ENCODE assay signal across 8 cellular contexts in genomic region chr20:62900052-62900691, GRCh38. TPM values are rescaled to one million over a fixed set of nuclear protein-coding genes. Genes with fewer than 3 reads are reported as not detected.
DNase-seq lines count a peak whose midpoint lies in the region; ATAC-seq, FAIRE-seq and TF ChIP-seq lines count a peak whose summit lies in the region.

No MANE protein-coding gene starts in this region.

- intact Hi-C loops in colonic mucosa (cut with DNase I) (no loop called here), HepG2 (cut with micrococcal nuclease; ENCODE audit: unreplicated experiment) (loop anchor here (1.0 to 5.0 kb wide), 6 partner anchors 21 to 109 kb away; partner anchors contain the start of genes GID8 and SLC17A9)

- H3K9me3 ChIP-seq in colonic mucosa, result no peaks in the 10 kb centered on the region
- H3K9me3 ChIP-seq in HepG2 (ENCODE audit: low read length), result no peaks in the 10 kb centered on the region

- no peak overlapping the region for H3K4me3 ChIP-seq in colonic mucosa
- peak overlapping the region in 1 of 3 experiments; percentile 44; a peak in 2 of 6 replicates for H3K4me3 ChIP-seq in HepG2 (replicated peaks in 1 of 3; ENCODE audit: insufficient read depth in 1 of 3, low read depth in 2 of 3, low read length in 3 of 3)

- no peaks in the 10 kb centered on the region for H3K79me2 ChIP-seq in HepG2 (ENCODE audit: insufficient read depth, low read length)

- H3K27ac ChIP-seq in colonic mucosa (peak overlapping the region; percentile 74), HepG2 (ENCODE audit: extremely low read length, insufficient read depth, low read length) (peak overlapping the region; percentile 23)

- peak overlapping the region; percentile 80 for H3K27ac Mint-ChIP-seq in activated CD4-positive, alpha-beta T cell treated with anti-CD3 and anti-CD28 coated beads, Interleukin-2, amount 10 ng/mL, durations not matched to agents 7 days and 5 days

- 10% methylated on average over 9 of the region's 11 CpGs for WGBS in HepG2 (ENCODE audit: low lambda C conversion rate)

- H3K4me2 ChIP-seq in HepG2 (ENCODE audit: low read depth, low read length), result peak overlapping the region; percentile 50

- peak in 1 of 2 experiments; percentile 78; a peak in 2 of 4 replicates for TF ChIP-seq POLR2A in HepG2 (IDR thresholded peaks at IDR 0.05; ENCODE audit: insufficient read depth in 1 of 2, low read depth in 2 of 2, low read length in 2 of 2)

- CTCF ChIA-PET in activated CD4-positive, alpha-beta T cell treated with anti-CD3 and anti-CD28 coated beads, Interleukin-2, amount 10 ng/mL, durations not matched to agents 7 days and 5 days (lab: Charles Lee), result interaction anchor here (0.8 to 1.6 kb wide), 8 partner anchors 9 to 75 kb away, joined by 3 to 5 read pairs (median 4); no protein-coding TSS in a partner anchor
- CTCF ChIA-PET in HepG2 (lab: Yijun Ruan, JAX; ENCODE audit: low intra/inter-chr PET ratio, low total read pairs), result interaction anchor here (1.3 to 3.1 kb wide), 7 partner anchors 21 to 109 kb away, joined by 3 to 30 read pairs (median 6); partner anchors contain the start of gene DIDO1

- H3K4me1 Mint-ChIP-seq in activated CD4-positive, alpha-beta T cell treated with anti-CD3 and anti-CD28 coated beads, Interleukin-2, amount 10 ng/mL, durations not matched to agents 7 days and 5 days, result peaks cover 43% of the 10 kb centered on the region

- H3K27me3 ChIP-seq in colonic mucosa, result no peaks in the 10 kb centered on the region
- no peaks in the 10 kb centered on the region for H3K27me3 ChIP-seq in HepG2 (ENCODE audit: control insufficient read depth in 1 of 2, insufficient read depth in 2 of 2, low read length in 2 of 2)

- H3K27me3 Mint-ChIP-seq in activated CD4-positive, alpha-beta T cell treated with anti-CD3 and anti-CD28 coated beads, Interleukin-2, amount 10 ng/mL, durations not matched to agents 7 days and 5 days, result no peaks in the 10 kb centered on the region

- H3K36me3 Mint-ChIP-seq in activated CD4-positive, alpha-beta T cell treated with anti-CD3 and anti-CD28 coated beads, Interleukin-2, amount 10 ng/mL, durations not matched to agents 7 days and 5 days (ENCODE audit: low read depth), result peaks cover 41% of the 10 kb centered on the region

- TF ChIP-seq EP300 in HepG2 (IDR thresholded peaks at IDR 0.05; ENCODE audit: low read depth in 2 of 2, low read length in 2 of 2) (0 out of 4 replicates have a peak, but pooled peaks of 1 of the 2 experiments have one; percentile 2), HepG2 (CRISPR knock-in tag; IDR thresholded peaks at IDR 0.05; ENCODE audit: borderline replicate concordance) (no peak)

- DNase-seq in 8988T (peak; percentile 96), NCI-H460 (ENCODE audit: extremely low read depth, low read depth) (peak; percentile 42), colonic mucosa (peak; percentile 81), HepG2 (ENCODE audit: low spot score) (peak; percentile 82)
- DNase-seq in activated CD4-positive, alpha-beta T cell treated with anti-CD3 and anti-CD28 coated beads, Interleukin-2, amount 10 ng/mL, durations not matched to agents 7 days and 5 days, result peak; percentile 77
- peak; percentile 65 to 66 for DNase-seq in stimulated activated CD4-positive, alpha-beta T cell treated with anti-CD3 and anti-CD28 coated beads, Interleukin-2, amount 100 ng/mL, for 48 hours

- BruUV-seq in HepG2 (replicated peaks; lab: Mats Ljungman, UMichigan), result no TSS peak

- peaks cover 11% of the 10 kb centered on the region for H3K36me3 ChIP-seq in colonic mucosa
- peaks cover 17 to 50% of the 10 kb centered on the region in 2 experiments; a peak in 4 of 5 replicates for H3K36me3 ChIP-seq in HepG2 (replicated peaks in 1 of 2; ENCODE audit: control insufficient read depth in 1 of 2, insufficient read depth in 2 of 2, low read length in 2 of 2)

- POLR2A ChIA-PET in activated CD4-positive, alpha-beta T cell treated with anti-CD3 and anti-CD28 coated beads, Interleukin-2, amount 10 ng/mL, durations not matched to agents 7 days and 5 days (lab: Charles Lee), result no interaction called here
- POLR2A ChIA-PET in HepG2 (lab: Yijun Ruan, JAX), result interaction anchor here (0.8 to 3.5 kb wide), 7 partner anchors 19 to 77 kb away, joined by 3 to 18 read pairs (median 3); partner anchors contain the start of gene SLC17A9

- TF ChIP-seq RAD21 in HepG2 (CRISPR knock-in tag; IDR thresholded peaks at IDR 0.05), result peak; percentile 95

- H2AFZ ChIP-seq in HepG2 (ENCODE audit: low read length), result no peak overlapping the region

- peak overlapping the region in 1 of 2 donors; percentile 49 for H3K9ac ChIP-seq in colonic mucosa (ENCODE audit: low read depth in 2 of 2, low read length in 2 of 2)
- H3K9ac ChIP-seq in HepG2 (ENCODE audit: insufficient read depth, low read depth, low read length), result peak overlapping the region; percentile 3; the same call in 1 of the 2 replicates

- H3K4me1 ChIP-seq in colonic mucosa (peaks cover 13% of the 10 kb centered on the region), HepG2 (ENCODE audit: insufficient read depth, low read length) (peaks cover 32% of the 10 kb centered on the region)

- peak; percentile 79 for ATAC-seq in GM18511 (IDR thresholded peaks at IDR 0.05; ENCODE audit: unreplicated experiment)
- peak; percentile 55 for ATAC-seq in HG03159 (IDR thresholded peaks at IDR 0.05; ENCODE audit: unreplicated experiment)
- ATAC-seq in HepG2, result peak; percentile 90

- peak; percentile 68 for FAIRE-seq in HepG2 (lab: Jason Lieb, UNC)

- H3K9me3 Mint-ChIP-seq in activated CD4-positive, alpha-beta T cell treated with anti-CD3 and anti-CD28 coated beads, Interleukin-2, amount 10 ng/mL, durations not matched to agents 7 days and 5 days, result no peaks in the 10 kb centered on the region

- peaks cover 11% of the 10 kb centered on the region for H4K20me1 ChIP-seq in HepG2 (ENCODE audit: insufficient read depth, low read length)

- TF ChIP-seq CTCF in colonic mucosa (IDR thresholded peaks at IDR 0.05) (peak; percentile 93), HepG2 (CRISPR knock-in tag; IDR thresholded peaks at IDR 0.05) (peak; percentile 98)

- in situ Hi-C loops in HepG2 (cut with HindIII; ENCODE audit: extremely low pct_ligation_motif_present, low pct_unique_long_range_greater_than_20kb), result no loop called here

- no peak overlapping the region for H3K4me3 Mint-ChIP-seq in activated CD4-positive, alpha-beta T cell treated with anti-CD3 and anti-CD28 coated beads, Interleukin-2, amount 10 ng/mL, durations not matched to agents 7 days and 5 days

RNA-seq across cellular contexts. Expression of gene DIDO1, which starts 26.1 kb away (rescaled TPM):
- 25.4 and 27.8 TPM in 2 replicates for total RNA-seq in NCI-H460 (2014; rRNA removed; shearing (Covaris generic))
- 44.5 and 60.4 TPM in 2 replicates for polyA plus RNA-seq in NCI-H460 (2014; cell fraction: nucleus; rRNA removed)
- 10 to 100 TPM; 78.3 to 79.4 TPM for total RNA-seq in activated CD4-positive, alpha-beta T cell treated with anti-CD3 and anti-CD28 coated beads, Interleukin-2, amount 10 ng/mL, durations not matched to agents 7 days and 5 days
- total RNA-seq in colonic mucosa, result 10 to 100 TPM; 41.4 to 50.4 TPM
- total RNA-seq in HepG2 (2016; rRNA removed; fragmentation: Illumina TruSeq; extraction: Trizol), result 75.1 and 77.0 TPM in 2 replicates
- total RNA-seq in HepG2 (2016; cell fraction: cytosol; rRNA removed; fragmentation: Illumina TruSeq; extraction: Trizol; ENCODE audit: low read depth), result 14.5 and 17.3 TPM in 2 replicates
- total RNA-seq in HepG2 (2016; cell fraction: insoluble cytoplasmic fraction; rRNA removed; fragmentation: Illumina TruSeq; extraction: Trizol), result 71.7 and 75.6 TPM in 2 replicates
- total RNA-seq in HepG2 (2016; cell fraction: membrane; rRNA removed; fragmentation: Illumina TruSeq; extraction: Trizol), result 32.1 and 34.1 TPM in 2 replicates
- 86.6 and 98.5 TPM in 2 replicates for total RNA-seq in HepG2 (2016; cell fraction: nucleus; rRNA removed; fragmentation: Illumina TruSeq; extraction: Trizol)
- 72.6 and 75.0 TPM in 2 replicates for polyA plus RNA-seq in HepG2 (2011; rRNA removed)
- polyA plus RNA-seq in HepG2 (2011; cell fraction: cytosol; rRNA removed), result 53.2 and 57.1 TPM in 2 replicates
- polyA plus RNA-seq in HepG2 (2011; cell fraction: nucleus; rRNA removed), result 292 and 297 TPM in 2 replicates
- polyA plus RNA-seq in HepG2 (2012), result 67.9 and 74.0 TPM in 2 replicates
- polyA plus RNA-seq in HepG2 (2016; cell fraction: cytosol; fragmentation: Illumina TruSeq; extraction: Trizol; ENCODE audit: low read depth), result 3.0 TPM in 2 replicates
- 61.5 and 65.9 TPM in 2 replicates for polyA plus RNA-seq in HepG2 (2016; cell fraction: insoluble cytoplasmic fraction; fragmentation: Illumina TruSeq; extraction: Trizol; ENCODE audit: low read depth)
- 10.9 and 11.6 TPM in 2 replicates for polyA plus RNA-seq in HepG2 (2016; cell fraction: membrane; fragmentation: Illumina TruSeq; extraction: Trizol; ENCODE audit: low read depth)
- polyA plus RNA-seq in HepG2 (2016; cell fraction: nucleus; fragmentation: Illumina TruSeq; extraction: Trizol; ENCODE audit: insufficient read depth, low read depth), result 130 and 135 TPM in 2 replicates
- 33.0 and 89.8 TPM in 2 replicates for polyA minus RNA-seq in HepG2 (2011; rRNA and poly(A)+ RNA removed; ENCODE audit: low replicate concordance)
- polyA minus RNA-seq in HepG2 (2011; cell fraction: cytosol; rRNA and poly(A)+ RNA removed), result 30.7 and 35.0 TPM in 2 replicates
- 139 and 144 TPM in 2 replicates for polyA minus RNA-seq in HepG2 (2011; cell fraction: nucleus; rRNA and poly(A)+ RNA removed)

RNA-seq across cellular contexts. Expression of gene GID8, which starts 37.8 kb away (rescaled TPM):
- total RNA-seq in NCI-H460 (2014; rRNA removed; shearing (Covaris generic)), result 20.6 and 22.6 TPM in 2 replicates
- 18.3 and 119 TPM in 2 replicates for polyA plus RNA-seq in NCI-H460 (2014; cell fraction: nucleus; rRNA removed)
- total RNA-seq in activated CD4-positive, alpha-beta T cell treated with anti-CD3 and anti-CD28 coated beads, Interleukin-2, amount 10 ng/mL, durations not matched to agents 7 days and 5 days, result 10 to 100 TPM; 32.5 to 35.1 TPM
- total RNA-seq in colonic mucosa, result 10 to 100 TPM; 37.3 to 40.4 TPM
- total RNA-seq in HepG2 (2016; rRNA removed; fragmentation: Illumina TruSeq; extraction: Trizol), result 59.8 and 74.4 TPM in 2 replicates
- 17.8 and 18.7 TPM in 2 replicates for total RNA-seq in HepG2 (2016; cell fraction: cytosol; rRNA removed; fragmentation: Illumina TruSeq; extraction: Trizol; ENCODE audit: low read depth)
- total RNA-seq in HepG2 (2016; cell fraction: insoluble cytoplasmic fraction; rRNA removed; fragmentation: Illumina TruSeq; extraction: Trizol), result 60.3 and 68.0 TPM in 2 replicates
- total RNA-seq in HepG2 (2016; cell fraction: membrane; rRNA removed; fragmentation: Illumina TruSeq; extraction: Trizol), result 45.9 and 46.6 TPM in 2 replicates
- 35.6 and 42.8 TPM in 2 replicates for total RNA-seq in HepG2 (2016; cell fraction: nucleus; rRNA removed; fragmentation: Illumina TruSeq; extraction: Trizol)
- polyA plus RNA-seq in HepG2 (2011; rRNA removed), result 39.0 and 39.6 TPM in 2 replicates
- 39.6 and 40.7 TPM in 2 replicates for polyA plus RNA-seq in HepG2 (2011; cell fraction: cytosol; rRNA removed)
- 23.9 and 26.9 TPM in 2 replicates for polyA plus RNA-seq in HepG2 (2011; cell fraction: nucleus; rRNA removed)
- polyA plus RNA-seq in HepG2 (2012), result 36.8 and 46.0 TPM in 2 replicates
- polyA plus RNA-seq in HepG2 (2016; cell fraction: cytosol; fragmentation: Illumina TruSeq; extraction: Trizol; ENCODE audit: low read depth), result 14.5 and 16.6 TPM in 2 replicates
- 66.0 and 70.4 TPM in 2 replicates for polyA plus RNA-seq in HepG2 (2016; cell fraction: insoluble cytoplasmic fraction; fragmentation: Illumina TruSeq; extraction: Trizol; ENCODE audit: low read depth)
- polyA plus RNA-seq in HepG2 (2016; cell fraction: membrane; fragmentation: Illumina TruSeq; extraction: Trizol; ENCODE audit: low read depth), result 31.6 and 32.0 TPM in 2 replicates
- 58.8 and 62.9 TPM in 2 replicates for polyA plus RNA-seq in HepG2 (2016; cell fraction: nucleus; fragmentation: Illumina TruSeq; extraction: Trizol; ENCODE audit: insufficient read depth, low read depth)
- 30.6 and 61.9 TPM in 2 replicates for polyA minus RNA-seq in HepG2 (2011; rRNA and poly(A)+ RNA removed; ENCODE audit: low replicate concordance)
- 28.5 and 31.3 TPM in 2 replicates for polyA minus RNA-seq in HepG2 (2011; cell fraction: cytosol; rRNA and poly(A)+ RNA removed)
- 27.2 and 34.4 TPM in 2 replicates for polyA minus RNA-seq in HepG2 (2011; cell fraction: nucleus; rRNA and poly(A)+ RNA removed)

RNA-seq across cellular contexts. Expression of gene TCFL5, which starts 38.5 kb away (rescaled TPM):
- 14.1 and 15.1 TPM in 2 replicates for total RNA-seq in NCI-H460 (2014; rRNA removed; shearing (Covaris generic))
- polyA plus RNA-seq in NCI-H460 (2014; cell fraction: nucleus; rRNA removed), result 11.4 and 19.7 TPM in 2 replicates
- 1 to 10 TPM; 7.9 to 8.4 TPM for total RNA-seq in activated CD4-positive, alpha-beta T cell treated with anti-CD3 and anti-CD28 coated beads, Interleukin-2, amount 10 ng/mL, durations not matched to agents 7 days and 5 days
- total RNA-seq in colonic mucosa (1 to 10 TPM; 6.2 to 7.3 TPM), HepG2 (2016; rRNA removed; fragmentation: Illumina TruSeq; extraction: Trizol) (20.0 and 21.1 TPM in 2 replicates)
- 13.3 and 17.7 TPM in 2 replicates for total RNA-seq in HepG2 (2016; cell fraction: cytosol; rRNA removed; fragmentation: Illumina TruSeq; extraction: Trizol; ENCODE audit: low read depth)
- total RNA-seq in HepG2 (2016; cell fraction: insoluble cytoplasmic fraction; rRNA removed; fragmentation: Illumina TruSeq; extraction: Trizol), result 20.4 and 21.0 TPM in 2 replicates
- 28.7 and 36.7 TPM in 2 replicates for total RNA-seq in HepG2 (2016; cell fraction: membrane; rRNA removed; fragmentation: Illumina TruSeq; extraction: Trizol)
- 11.4 and 12.6 TPM in 2 replicates for total RNA-seq in HepG2 (2016; cell fraction: nucleus; rRNA removed; fragmentation: Illumina TruSeq; extraction: Trizol)
- polyA plus RNA-seq in HepG2 (2011; rRNA removed), result 14.2 and 14.8 TPM in 2 replicates
- 9.0 and 11.8 TPM in 2 replicates for polyA plus RNA-seq in HepG2 (2011; cell fraction: cytosol; rRNA removed)
- polyA plus RNA-seq in HepG2 (2011; cell fraction: nucleus; rRNA removed), result 6.4 and 8.0 TPM in 2 replicates
- 12.4 and 13.3 TPM in 2 replicates for polyA plus RNA-seq in HepG2 (2012)
- 13.1 and 14.7 TPM in 2 replicates for polyA plus RNA-seq in HepG2 (2016; cell fraction: cytosol; fragmentation: Illumina TruSeq; extraction: Trizol; ENCODE audit: low read depth)
- polyA plus RNA-seq in HepG2 (2016; cell fraction: insoluble cytoplasmic fraction; fragmentation: Illumina TruSeq; extraction: Trizol; ENCODE audit: low read depth), result 19.5 and 20.9 TPM in 2 replicates
- polyA plus RNA-seq in HepG2 (2016; cell fraction: membrane; fragmentation: Illumina TruSeq; extraction: Trizol; ENCODE audit: low read depth), result 25.6 and 29.7 TPM in 2 replicates
- 21.4 and 23.1 TPM in 2 replicates for polyA plus RNA-seq in HepG2 (2016; cell fraction: nucleus; fragmentation: Illumina TruSeq; extraction: Trizol; ENCODE audit: insufficient read depth, low read depth)
- polyA minus RNA-seq in HepG2 (2011; rRNA and poly(A)+ RNA removed; ENCODE audit: low replicate concordance), result 4.7 and 6.4 TPM in 2 replicates
- polyA minus RNA-seq in HepG2 (2011; cell fraction: cytosol; rRNA and poly(A)+ RNA removed), result 9.9 and 10.2 TPM in 2 replicates
- polyA minus RNA-seq in HepG2 (2011; cell fraction: nucleus; rRNA and poly(A)+ RNA removed), result 5.2 and 6.1 TPM in 2 replicates

RNA-seq across cellular contexts. Expression of gene SLC17A9, which starts 52.3 kb away (rescaled TPM):
- 16.6 and 20.1 TPM in 2 replicates for total RNA-seq in NCI-H460 (2014; rRNA removed; shearing (Covaris generic))
- 164 and 186 TPM in 2 replicates for polyA plus RNA-seq in NCI-H460 (2014; cell fraction: nucleus; rRNA removed)
- 10 to 100 TPM; 11.6 to 12.6 TPM for total RNA-seq in activated CD4-positive, alpha-beta T cell treated with anti-CD3 and anti-CD28 coated beads, Interleukin-2, amount 10 ng/mL, durations not matched to agents 7 days and 5 days
- 10 to 100 TPM; 23.1 to 54.7 TPM for total RNA-seq in colonic mucosa
- total RNA-seq in HepG2 (2016; rRNA removed; fragmentation: Illumina TruSeq; extraction: Trizol), result 33.6 and 110 TPM in 2 replicates
- total RNA-seq in HepG2 (2016; cell fraction: cytosol; rRNA removed; fragmentation: Illumina TruSeq; extraction: Trizol; ENCODE audit: low read depth), result 27.1 and 27.6 TPM in 2 replicates
- total RNA-seq in HepG2 (2016; cell fraction: insoluble cytoplasmic fraction; rRNA removed; fragmentation: Illumina TruSeq; extraction: Trizol), result 25.3 and 116 TPM in 2 replicates
- total RNA-seq in HepG2 (2016; cell fraction: membrane; rRNA removed; fragmentation: Illumina TruSeq; extraction: Trizol), result 36.6 and 38.0 TPM in 2 replicates
- total RNA-seq in HepG2 (2016; cell fraction: nucleus; rRNA removed; fragmentation: Illumina TruSeq; extraction: Trizol), result 145 and 168 TPM in 2 replicates
- polyA plus RNA-seq in HepG2 (2011; rRNA removed), result 191 and 280 TPM in 2 replicates
- polyA plus RNA-seq in HepG2 (2011; cell fraction: cytosol; rRNA removed), result 57.2 and 94.5 TPM in 2 replicates
- polyA plus RNA-seq in HepG2 (2011; cell fraction: nucleus; rRNA removed), result 3,698 and 4,960 TPM in 2 replicates
- 173 and 220 TPM in 2 replicates for polyA plus RNA-seq in HepG2 (2012)
- 16.5 and 18.1 TPM in 2 replicates for polyA plus RNA-seq in HepG2 (2016; cell fraction: cytosol; fragmentation: Illumina TruSeq; extraction: Trizol; ENCODE audit: low read depth)
- 36.5 and 42.6 TPM in 2 replicates for polyA plus RNA-seq in HepG2 (2016; cell fraction: insoluble cytoplasmic fraction; fragmentation: Illumina TruSeq; extraction: Trizol; ENCODE audit: low read depth)
- polyA plus RNA-seq in HepG2 (2016; cell fraction: membrane; fragmentation: Illumina TruSeq; extraction: Trizol; ENCODE audit: low read depth), result 30.7 and 32.6 TPM in 2 replicates
- 553 and 603 TPM in 2 replicates for polyA plus RNA-seq in HepG2 (2016; cell fraction: nucleus; fragmentation: Illumina TruSeq; extraction: Trizol; ENCODE audit: insufficient read depth, low read depth)
- polyA minus RNA-seq in HepG2 (2011; rRNA and poly(A)+ RNA removed; ENCODE audit: low replicate concordance), result 0.07 and 195 TPM in 2 replicates
- polyA minus RNA-seq in HepG2 (2011; cell fraction: cytosol; rRNA and poly(A)+ RNA removed), result 33.4 and 43.3 TPM in 2 replicates
- polyA minus RNA-seq in HepG2 (2011; cell fraction: nucleus; rRNA and poly(A)+ RNA removed), result 176 and 196 TPM in 2 replicates

Comparison
In these comparisons a context has a peak if more than half of its experiments do, and no peak if none do; other contexts are left out.
1. DNase-seq: peak in every context shown above with its lines; median percentile 96 in 8988T; 82 in HepG2; 81 in colonic mucosa; 77 in activated CD4-positive, alpha-beta T cell treated with anti-CD3 and anti-CD28 coated beads, Interleukin-2, amount 10 ng/mL, durations not matched to agents 7 days and 5 days; 66 in stimulated activated CD4-positive, alpha-beta T cell treated with anti-CD3 and anti-CD28 coated beads, Interleukin-2, amount 100 ng/mL, for 48 hours; 42 in NCI-H460.